In the genomic region with DNA sequence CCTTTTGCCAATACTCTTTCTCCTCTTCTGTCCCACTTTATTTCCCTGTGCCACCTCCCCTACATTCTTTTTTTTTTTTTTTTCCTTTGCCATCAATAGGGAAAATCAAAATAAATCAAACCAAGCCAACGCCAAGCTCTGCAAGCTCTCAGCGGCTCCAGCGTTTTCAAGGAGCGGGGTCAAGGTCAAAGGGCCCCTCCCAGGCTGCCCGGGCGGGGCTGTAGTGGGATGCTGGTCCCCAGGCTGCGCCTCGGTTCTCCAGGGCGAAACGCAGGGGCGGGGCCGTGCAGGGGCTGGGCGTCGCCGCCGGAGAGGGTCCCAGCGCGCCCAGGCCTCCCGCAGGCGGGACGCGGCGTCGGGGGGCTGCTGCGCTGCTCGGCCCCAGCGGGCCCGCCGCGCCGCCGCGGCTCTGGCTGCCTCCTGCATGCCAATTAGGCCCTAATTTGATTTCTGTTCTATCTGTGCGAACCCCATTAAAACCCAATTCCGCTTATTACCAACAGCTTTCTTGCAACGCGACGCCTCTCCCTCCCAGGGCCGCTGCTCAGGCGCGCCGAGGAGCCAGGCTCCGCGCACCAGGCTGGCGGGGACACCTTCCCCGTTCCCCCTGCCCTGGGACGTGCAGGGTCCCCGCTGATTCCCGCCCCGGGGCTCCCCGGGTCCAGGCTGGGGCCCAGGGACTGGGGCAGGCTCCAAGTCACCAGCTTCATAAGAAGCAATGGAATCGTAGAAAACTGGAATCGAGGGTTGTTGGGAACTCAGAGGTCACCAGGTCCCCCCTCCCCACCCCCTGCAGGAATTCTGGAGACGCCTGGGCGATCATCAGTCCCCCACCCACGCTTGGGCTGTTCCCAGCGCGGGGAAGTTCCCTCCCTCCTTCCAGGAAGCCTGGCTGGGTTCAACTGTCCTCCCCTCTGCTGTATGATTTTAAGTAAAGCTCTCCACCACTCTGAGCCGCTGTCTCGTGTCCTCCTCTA, we compare ENCODE assay signal across 8 cellular contexts. TPM values are rescaled to one million over a fixed set of nuclear protein-coding genes. Genes with fewer than 3 reads are reported as not detected.
DNase-seq lines count a peak whose midpoint lies in the region; ATAC-seq and TF ChIP-seq lines count a peak whose summit lies in the region.

No MANE protein-coding gene starts in this region.

- peaks cover 4% of the 10 kb centered on the region for H3K4me1 Mint-ChIP-seq in activated naive CD4-positive, alpha-beta T cell treated with anti-CD3 and anti-CD28 coated beads, Interleukin-2, amount 50 U/mL, for 24 hours

- no peak for TF ChIP-seq CTCF in HEK293 (tag by site-specific recombination; IDR thresholded peaks at IDR 0.05)
- no peak for TF ChIP-seq CTCF in smooth muscle cell (IDR thresholded peaks at IDR 0.05; ENCODE audit: borderline replicate concordance, insufficient read depth, poor library complexity, severe bottlenecking)

- DNase-seq in ACHN = peak; percentile 74
- DNase-seq in smooth muscle cell (lab: John Stamatoyannopoulos, UW; ENCODE audit: unreplicated experiment) = no peak
- DNase-seq in NCI-H2196 treated with DMSO at 0.1 percent for 48 hours (lab: John Stamatoyannopoulos, UW; ENCODE audit: unreplicated experiment) = no peak
- DNase-seq in NCI-H774 (lab: John Stamatoyannopoulos, UW) = no peak

- peak overlapping the region; percentile 95 for H3K4me2 ChIP-seq in smooth muscle cell

- peak overlapping the region; percentile 97 for H2AFZ ChIP-seq in smooth muscle cell (ENCODE audit: low read depth)

- H3F3A ChIP-seq in smooth muscle cell (ENCODE audit: low read depth) = no peaks in the 10 kb centered on the region

- in situ Hi-C loops in ACHN (cut with HindIII; ENCODE audit: low pct_ligation_motif_present, low pct_unique_long_range_greater_than_20kb, low sequenced_read_pairs) = no loop called here

- H3K4me3 ChIP-seq in HEK293 (ENCODE audit: low read depth, low read length) = peak overlapping the region; percentile 9; the same call in 1 of the 2 replicates
- peak overlapping the region; percentile 58 for H3K4me3 ChIP-seq in iPS-18c (ENCODE audit: insufficient read depth, low read depth, low read length)
- peak overlapping the region; percentile 58 for H3K4me3 ChIP-seq in smooth muscle cell

- no peak overlapping the region for H3K9ac ChIP-seq in smooth muscle cell (ENCODE audit: low read depth)

- ATAC-seq in HG03342 (IDR thresholded peaks at IDR 0.05; ENCODE audit: unreplicated experiment) = no peak

- no peaks in the 10 kb centered on the region for H3K79me2 ChIP-seq in smooth muscle cell (ENCODE audit: low read depth)

- peak overlapping the region; percentile 69 for H3K4me3 Mint-ChIP-seq in activated naive CD4-positive, alpha-beta T cell treated with anti-CD3 and anti-CD28 coated beads, Interleukin-2, amount 50 U/mL, for 24 hours

- no peaks in the 10 kb centered on the region for H4K20me1 ChIP-seq in smooth muscle cell (ENCODE audit: low read depth)

- no peaks in the 10 kb centered on the region for H3K36me3 Mint-ChIP-seq in activated naive CD4-positive, alpha-beta T cell treated with anti-CD3 and anti-CD28 coated beads, Interleukin-2, amount 50 U/mL, for 24 hours

- 0 out of 2 replicates have a peak overlapping the region, but pooled peaks have one; percentile 41 for H3K27ac ChIP-seq in HEK293 (ENCODE audit: extremely low read depth, low read depth, low read length)
- H3K27ac ChIP-seq in smooth muscle cell (ENCODE audit: low read depth) = no peak overlapping the region

- H3K4me1 ChIP-seq in HEK293 (ENCODE audit: control insufficient read depth, insufficient read depth, low read length) = no peaks in the 10 kb centered on the region
- no peaks in the 10 kb centered on the region for H3K4me1 ChIP-seq in smooth muscle cell (ENCODE audit: low read depth)

- H3K9me3 ChIP-seq in HEK293 (ENCODE audit: control insufficient read depth, insufficient read depth, low read depth, low read length) (no peaks in the 10 kb centered on the region), iPS-18c (ENCODE audit: control insufficient read depth, insufficient read depth, low read length) (no peaks in the 10 kb centered on the region), smooth muscle cell (replicated peaks; ENCODE audit: low read depth) (no peaks in the 10 kb centered on the region)

- 5% methylated on average over 48 of the region's 60 CpGs for WGBS in smooth muscle cell (ENCODE audit: low lambda C conversion rate)

- H3K9me3 Mint-ChIP-seq in activated naive CD4-positive, alpha-beta T cell treated with anti-CD3 and anti-CD28 coated beads, Interleukin-2, amount 50 U/mL, for 24 hours = no peaks in the 10 kb centered on the region

- POLR2A ChIA-PET in HEK293 (lab: Yijun Ruan, JAX) = interaction anchor here (0.7 kb wide), 1 partner anchor 22 kb away, joined by 4 read pairs; no protein-coding TSS in a partner anchor

- H3K36me3 ChIP-seq in HEK293 (ENCODE audit: control insufficient read depth in 2 of 2, insufficient read depth in 1 of 2, low read length in 2 of 2) = no peaks in the 10 kb centered on the region
- no peaks in the 10 kb centered on the region for H3K36me3 ChIP-seq in smooth muscle cell (ENCODE audit: low read depth)

- no peak overlapping the region for H3K27ac Mint-ChIP-seq in activated naive CD4-positive, alpha-beta T cell treated with anti-CD3 and anti-CD28 coated beads, Interleukin-2, amount 50 U/mL, for 24 hours

- peaks cover 6% of the 10 kb centered on the region for H3K27me3 Mint-ChIP-seq in activated naive CD4-positive, alpha-beta T cell treated with anti-CD3 and anti-CD28 coated beads, Interleukin-2, amount 50 U/mL, for 24 hours

- CTCF ChIA-PET in HEK293 (lab: Yijun Ruan, JAX) = interaction anchor here (0.6 to 0.9 kb wide), 3 partner anchors 33 to 509 kb away, joined by 3 to 4 read pairs (median 4); no protein-coding TSS in a partner anchor

- no peaks in the 10 kb centered on the region for H3K27me3 ChIP-seq in smooth muscle cell (ENCODE audit: low read depth)

TF ChIP-seq in HEK293, 187 proteins besides CTCF, POLR2A, EP300 and RAD21 (continues in another document):
- TF ChIP-seq ZNF629 (tag by site-specific recombination; IDR thresholded peaks at IDR 0.05) (no peak), ZSCAN16 (tag by site-specific recombination; IDR thresholded peaks at IDR 0.05) (no peak), ZIC2 (tag by site-specific recombination; IDR thresholded peaks at IDR 0.05) (peak; percentile 39; the same call in 1 of the 2 replicates), ELK4 (IDR thresholded peaks at IDR 0.05; ENCODE audit: borderline replicate concordance, low read depth, low read length) (no peak), ZFHX2 (tag by site-specific recombination; conservative IDR thresholded peaks at IDR 0.05) (0 out of 2 replicates have a peak, but pooled peaks have one; percentile 19), ZNF341 (tag by site-specific recombination; IDR thresholded peaks at IDR 0.05; ENCODE audit: low read depth) (peak; percentile 64; the same call in 1 of the 2 replicates), SP2 (tag by site-specific recombination; IDR thresholded peaks at IDR 0.05) (0 out of 2 replicates have a peak, but pooled peaks have one; percentile 9)
- TF ChIP-seq, protein P1, sequence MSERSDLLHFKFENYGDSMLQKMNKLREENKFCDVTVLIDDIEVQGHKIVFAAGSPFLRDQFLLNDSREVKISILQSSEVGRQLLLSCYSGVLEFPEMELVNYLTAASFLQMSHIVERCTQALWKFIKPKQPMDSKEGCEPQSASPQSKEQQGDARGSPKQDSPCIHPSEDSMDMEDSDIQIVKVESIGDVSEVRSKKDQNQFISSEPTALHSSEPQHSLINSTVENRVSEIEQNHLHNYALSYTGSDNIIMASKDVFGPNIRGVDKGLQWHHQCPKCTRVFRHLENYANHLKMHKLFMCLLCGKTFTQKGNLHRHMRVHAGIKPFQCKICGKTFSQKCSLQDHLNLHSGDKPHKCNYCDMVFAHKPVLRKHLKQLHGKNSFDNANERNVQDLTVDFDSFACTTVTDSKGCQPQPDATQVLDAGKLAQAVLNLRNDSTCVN (tag by site-specific recombination; optimal IDR thresholded peaks at IDR 0.05) = peak; percentile 51
- TF ChIP-seq, protein P2, sequence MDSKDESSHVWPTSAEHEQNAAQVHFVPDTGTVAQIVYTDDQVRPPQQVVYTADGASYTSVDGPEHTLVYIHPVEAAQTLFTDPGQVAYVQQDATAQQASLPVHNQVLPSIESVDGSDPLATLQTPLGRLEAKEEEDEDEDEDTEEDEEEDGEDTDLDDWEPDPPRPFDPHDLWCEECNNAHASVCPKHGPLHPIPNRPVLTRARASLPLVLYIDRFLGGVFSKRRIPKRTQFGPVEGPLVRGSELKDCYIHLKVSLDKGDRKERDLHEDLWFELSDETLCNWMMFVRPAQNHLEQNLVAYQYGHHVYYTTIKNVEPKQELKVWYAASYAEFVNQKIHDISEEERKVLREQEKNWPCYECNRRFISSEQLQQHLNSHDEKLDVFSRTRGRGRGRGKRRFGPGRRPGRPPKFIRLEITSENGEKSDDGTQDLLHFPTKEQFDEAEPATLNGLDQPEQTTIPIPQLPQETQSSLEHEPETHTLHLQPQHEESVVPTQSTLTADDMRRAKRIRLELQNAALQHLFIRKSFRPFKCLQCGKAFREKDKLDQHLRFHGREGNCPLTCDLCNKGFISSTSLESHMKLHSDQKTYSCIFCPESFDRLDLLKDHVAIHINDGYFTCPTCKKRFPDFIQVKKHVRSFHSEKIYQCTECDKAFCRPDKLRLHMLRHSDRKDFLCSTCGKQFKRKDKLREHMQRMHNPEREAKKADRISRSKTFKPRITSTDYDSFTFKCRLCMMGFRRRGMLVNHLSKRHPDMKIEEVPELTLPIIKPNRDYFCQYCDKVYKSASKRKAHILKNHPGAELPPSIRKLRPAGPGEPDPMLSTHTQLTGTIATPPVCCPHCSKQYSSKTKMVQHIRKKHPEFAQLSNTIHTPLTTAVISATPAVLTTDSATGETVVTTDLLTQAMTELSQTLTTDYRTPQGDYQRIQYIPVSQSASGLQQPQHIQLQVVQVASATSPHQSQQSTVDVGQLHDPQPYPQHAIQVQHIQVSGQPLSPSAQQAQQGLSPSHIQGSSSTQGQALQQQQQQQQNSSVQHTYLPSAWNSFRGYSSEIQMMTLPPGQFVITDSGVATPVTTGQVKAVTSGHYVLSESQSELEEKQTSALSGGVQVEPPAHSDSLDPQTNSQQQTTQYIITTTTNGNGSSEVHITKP (tag by site-specific recombination; IDR thresholded peaks at IDR 0.05) = peak; percentile 74

RNA-seq across cellular contexts. Expression of gene MAP1LC3B2, which starts 50.7 kb away (rescaled TPM):
- total RNA-seq in smooth muscle cell = 0.31 and 2.5 TPM in 2 replicates
- 3.9 and 4.2 TPM in 2 replicates for polyA plus RNA-seq in smooth muscle cell
